ENCODE assay signal across 1 cellular context in genomic region chr2:218269900-218270720, GRCh38.
TF ChIP-seq lines count a peak whose summit lies in the region.

AAMP (minus strand) TSS chr2:218270137; CDS start chr2:218270086, 51 bp downstream.
PNKD (plus strand) TSS chr2:218270519; CDS start chr2:218270536, 17 bp downstream.

TF ChIP-seq in HEK293, 187 proteins besides CTCF, POLR2A, EP300 and RAD21 (continued from another document):
- TF ChIP-seq PATZ1 (tag by site-specific recombination; IDR thresholded peaks at IDR 0.05) (peak; percentile 86), ZNF571 (tag by site-specific recombination; IDR thresholded peaks at IDR 0.05) (no peak), ZNF530 (tag by site-specific recombination; IDR thresholded peaks at IDR 0.05; ENCODE audit: low read depth) (no peak), ZNF274 (IDR thresholded peaks at IDR 0.05; ENCODE audit: low read length) (no peak), ZNF274 (tag by site-specific recombination; IDR thresholded peaks at IDR 0.05; ENCODE audit: borderline replicate concordance) (no peak), ZNF76 (tag by site-specific recombination; IDR thresholded peaks at IDR 0.05; ENCODE audit: borderline replicate concordance, low read depth) (peak; percentile 98), INSM2 (tag by site-specific recombination; IDR thresholded peaks at IDR 0.05) (0 out of 2 replicates have a peak, but pooled peaks have one; percentile 32), ZNF585B (tag by site-specific recombination; IDR thresholded peaks at IDR 0.05) (no peak), HIC1 (tag by site-specific recombination; IDR thresholded peaks at IDR 0.05) (no peak), ZSCAN16 (tag by site-specific recombination; IDR thresholded peaks at IDR 0.05) (no peak), ZNF645 (tag by site-specific recombination; IDR thresholded peaks at IDR 0.05) (no peak), ZNF623 (tag by site-specific recombination; IDR thresholded peaks at IDR 0.05) (0 out of 2 replicates have a peak, but pooled peaks have one; percentile 22), ZNF394 (tag by site-specific recombination; IDR thresholded peaks at IDR 0.05; ENCODE audit: borderline replicate concordance) (no peak), PRDM4 (tag by site-specific recombination; IDR thresholded peaks at IDR 0.05) (no peak), ZNF501 (tag by site-specific recombination; IDR thresholded peaks at IDR 0.05) (0 out of 2 replicates have a peak, but pooled peaks have one; percentile 84), TSHZ1 (tag by site-specific recombination; IDR thresholded peaks at IDR 0.05; ENCODE audit: borderline replicate concordance) (no peak), ZNF404 (tag by site-specific recombination; IDR thresholded peaks at IDR 0.05) (no peak), SP2 (tag by site-specific recombination; IDR thresholded peaks at IDR 0.05) (peak; percentile 97), ZFP69B (tag by site-specific recombination; IDR thresholded peaks at IDR 0.05) (peak; percentile 52; the same call in 1 of the 2 replicates), ZNF140 (tag by site-specific recombination; IDR thresholded peaks at IDR 0.05) (no peak), ZFP37 (tag by site-specific recombination; IDR thresholded peaks at IDR 0.05) (0 out of 2 replicates have a peak, but pooled peaks have one; percentile 7), REPIN1 (tag by site-specific recombination; IDR thresholded peaks at IDR 0.05; ENCODE audit: low read depth) (no peak), PRDM6 (tag by site-specific recombination; IDR thresholded peaks at IDR 0.05) (no peak), ZBTB20 (tag by site-specific recombination; IDR thresholded peaks at IDR 0.05) (peak; percentile 36; the same call in 1 of the 2 replicates), MYNN (tag by site-specific recombination; IDR thresholded peaks at IDR 0.05; ENCODE audit: borderline replicate concordance) (no peak), ZFHX2 (tag by site-specific recombination; conservative IDR thresholded peaks at IDR 0.05) (peak; percentile 79), ZNF423 (tag by site-specific recombination; IDR thresholded peaks at IDR 0.05) (no peak)
